ENCODE assay signal across 1 cellular context in genomic region chr2:37189452-37190153, GRCh38.
TF ChIP-seq lines count a peak whose summit lies in the region.

No MANE protein-coding gene starts in this region.

TF ChIP-seq in GM23338, 12 proteins besides CTCF, POLR2A, EP300 and RAD21 (continued from another document):
- TF ChIP-seq, protein P1, sequence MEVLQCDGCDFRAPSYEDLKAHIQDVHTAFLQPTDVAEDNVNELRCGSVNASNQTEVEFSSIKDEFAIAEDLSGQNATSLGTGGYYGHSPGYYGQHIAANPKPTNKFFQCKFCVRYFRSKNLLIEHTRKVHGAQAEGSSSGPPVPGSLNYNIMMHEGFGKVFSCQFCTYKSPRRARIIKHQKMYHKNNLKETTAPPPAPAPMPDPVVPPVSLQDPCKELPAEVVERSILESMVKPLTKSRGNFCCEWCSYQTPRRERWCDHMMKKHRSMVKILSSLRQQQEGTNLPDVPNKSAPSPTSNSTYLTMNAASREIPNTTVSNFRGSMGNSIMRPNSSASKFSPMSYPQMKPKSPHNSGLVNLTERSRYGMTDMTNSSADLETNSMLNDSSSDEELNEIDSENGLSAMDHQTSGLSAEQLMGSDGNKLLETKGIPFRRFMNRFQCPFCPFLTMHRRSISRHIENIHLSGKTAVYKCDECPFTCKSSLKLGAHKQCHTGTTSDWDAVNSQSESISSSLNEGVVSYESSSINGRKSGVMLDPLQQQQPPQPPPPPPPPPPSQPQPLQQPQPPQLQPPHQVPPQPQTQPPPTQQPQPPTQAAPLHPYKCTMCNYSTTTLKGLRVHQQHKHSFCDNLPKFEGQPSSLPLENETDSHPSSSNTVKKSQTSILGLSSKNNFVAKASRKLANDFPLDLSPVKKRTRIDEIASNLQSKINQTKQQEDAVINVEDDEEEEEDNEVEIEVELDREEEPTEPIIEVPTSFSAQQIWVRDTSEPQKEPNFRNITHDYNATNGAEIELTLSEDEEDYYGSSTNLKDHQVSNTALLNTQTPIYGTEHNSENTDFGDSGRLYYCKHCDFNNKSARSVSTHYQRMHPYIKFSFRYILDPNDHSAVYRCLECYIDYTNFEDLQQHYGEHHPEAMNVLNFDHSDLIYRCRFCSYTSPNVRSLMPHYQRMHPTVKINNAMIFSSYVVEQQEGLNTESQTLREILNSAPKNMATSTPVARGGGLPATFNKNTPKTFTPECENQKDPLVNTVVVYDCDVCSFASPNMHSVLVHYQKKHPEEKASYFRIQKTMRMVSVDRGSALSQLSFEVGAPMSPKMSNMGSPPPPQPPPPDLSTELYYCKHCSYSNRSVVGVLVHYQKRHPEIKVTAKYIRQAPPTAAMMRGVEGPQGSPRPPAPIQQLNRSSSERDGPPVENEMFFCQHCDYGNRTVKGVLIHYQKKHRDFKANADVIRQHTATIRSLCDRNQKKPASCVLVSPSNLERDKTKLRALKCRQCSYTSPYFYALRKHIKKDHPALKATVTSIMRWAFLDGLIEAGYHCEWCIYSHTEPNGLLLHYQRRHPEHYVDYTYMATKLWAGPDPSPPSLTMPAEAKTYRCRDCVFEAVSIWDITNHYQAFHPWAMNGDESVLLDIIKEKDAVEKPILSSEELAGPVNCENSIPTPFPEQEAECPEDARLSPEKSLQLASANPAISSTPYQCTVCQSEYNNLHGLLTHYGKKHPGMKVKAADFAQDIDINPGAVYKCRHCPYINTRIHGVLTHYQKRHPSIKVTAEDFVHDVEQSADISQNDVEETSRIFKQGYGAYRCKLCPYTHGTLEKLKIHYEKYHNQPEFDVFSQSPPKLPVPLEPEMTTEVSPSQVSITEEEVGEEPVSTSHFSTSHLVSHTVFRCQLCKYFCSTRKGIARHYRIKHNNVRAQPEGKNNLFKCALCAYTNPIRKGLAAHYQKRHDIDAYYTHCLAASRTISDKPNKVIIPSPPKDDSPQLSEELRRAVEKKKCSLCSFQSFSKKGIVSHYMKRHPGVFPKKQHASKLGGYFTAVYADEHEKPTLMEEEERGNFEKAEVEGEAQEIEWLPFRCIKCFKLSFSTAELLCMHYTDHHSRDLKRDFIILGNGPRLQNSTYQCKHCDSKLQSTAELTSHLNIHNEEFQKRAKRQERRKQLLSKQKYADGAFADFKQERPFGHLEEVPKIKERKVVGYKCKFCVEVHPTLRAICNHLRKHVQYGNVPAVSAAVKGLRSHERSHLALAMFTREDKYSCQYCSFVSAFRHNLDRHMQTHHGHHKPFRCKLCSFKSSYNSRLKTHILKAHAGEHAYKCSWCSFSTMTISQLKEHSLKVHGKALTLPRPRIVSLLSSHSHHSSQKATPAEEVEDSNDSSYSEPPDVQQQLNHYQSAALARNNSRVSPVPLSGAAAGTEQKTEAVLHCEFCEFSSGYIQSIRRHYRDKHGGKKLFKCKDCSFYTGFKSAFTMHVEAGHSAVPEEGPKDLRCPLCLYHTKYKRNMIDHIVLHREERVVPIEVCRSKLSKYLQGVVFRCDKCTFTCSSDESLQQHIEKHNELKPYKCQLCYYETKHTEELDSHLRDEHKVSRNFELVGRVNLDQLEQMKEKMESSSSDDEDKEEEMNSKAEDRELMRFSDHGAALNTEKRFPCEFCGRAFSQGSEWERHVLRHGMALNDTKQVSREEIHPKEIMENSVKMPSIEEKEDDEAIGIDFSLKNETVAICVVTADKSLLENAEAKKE (CRISPR knock-in tag; IDR thresholded peaks at IDR 0.05), result no peak
- no peak for TF ChIP-seq ETS1 (IDR thresholded peaks at IDR 0.05)
- TF ChIP-seq CREB1 (CRISPR knock-in tag; IDR thresholded peaks at IDR 0.05; ENCODE audit: low read depth), result no peak
- no peak for TF ChIP-seq REST (IDR thresholded peaks at IDR 0.05; ENCODE audit: unreplicated experiment)
- TF ChIP-seq STAT1 (IDR thresholded peaks at IDR 0.05; ENCODE audit: unreplicated experiment), result no peak
- TF ChIP-seq JUNB (IDR thresholded peaks at IDR 0.05; ENCODE audit: unreplicated experiment), result no peak
- TF ChIP-seq NANOG (IDR thresholded peaks at IDR 0.05; ENCODE audit: borderline replicate concordance), result no peak
- no peak for TF ChIP-seq EZH2phosphoT487 (IDR thresholded peaks at IDR 0.05; ENCODE audit: unreplicated experiment)
- no peak for TF ChIP-seq EZH2 (IDR thresholded peaks at IDR 0.05; ENCODE audit: low read depth, unreplicated experiment)
